Comparison of ENCODE assay signal across 27 cellular contexts in genomic region chr21:42082501-42083360, GRCh38. TPM values are rescaled to one million over a fixed set of nuclear protein-coding genes. Genes with fewer than 3 reads are reported as not detected.
"Had no signal": no experiment of that assay in that cellular context is flagged by ENCODE, and none has a peak within 500 bp of the region (broad histone marks: within the 10 kb centered on the region; RNA-seq: fewer than 3 reads in every experiment).

No MANE protein-coding gene starts in this region.

- H3K36me3 Mint-ChIP-seq: immature natural killer cell; naive thymus-derived CD8-positive, alpha-beta T cell; type B pancreatic cell had no signal

- H3K9me3 ChIP-seq: colonic mucosa, esophagus muscularis mucosa, lower lobe of right lung, right lobe of liver, testis, tibial artery had no signal

- H3K4me3 Mint-ChIP-seq: immature natural killer cell; naive thymus-derived CD8-positive, alpha-beta T cell; neural crest cell; type B pancreatic cell had no signal

- FAIRE-seq: endothelial cell of umbilical vein, small intestine had no signal

- H3K36me3 ChIP-seq: colonic mucosa, esophagus muscularis mucosa, lower lobe of right lung, right lobe of liver, tibial artery had no signal

- H3K27ac ChIP-seq: colonic mucosa, esophagus muscularis mucosa, foreskin keratinocyte, lower lobe of right lung, right lobe of liver, testis, tibial artery had no signal

- H3K4me3 ChIP-seq: colonic mucosa, esophagus muscularis mucosa, lower lobe of right lung, right lobe of liver, testis, tibial artery had no signal

- H3K4me1 ChIP-seq: colonic mucosa, esophagus muscularis mucosa, right lobe of liver, testis had no signal

- H3K27me3 ChIP-seq: colonic mucosa, foreskin keratinocyte, right lobe of liver, testis, tibial artery had no signal

- ATAC-seq: foreskin keratinocyte; left ventricle myocardium superior; lower lobe of right lung; naive thymus-derived CD8-positive, alpha-beta T cell; right lobe of liver; stimulated activated naive CD8-positive, alpha-beta T cell treated with anti-CD3 and anti-CD28 coated beads, Interleukin-15, Interleukin-2, amounts not matched to agents 100 U/mL and 50 U/mL, for 24 hours had no signal

- H3K9me3 Mint-ChIP-seq: immature natural killer cell; naive thymus-derived CD8-positive, alpha-beta T cell; neural crest cell; type B pancreatic cell had no signal

- H3K27ac Mint-ChIP-seq: immature natural killer cell, type B pancreatic cell had no signal

- DNase-seq: colonic mucosa; dermis blood vessel endothelial cell; effector memory CD4-positive, alpha-beta T cell; foreskin keratinocyte; immature natural killer cell; islet precursor cell; left ventricle myocardium superior; lower lobe of right lung; naive thymus-derived CD8-positive, alpha-beta T cell; right lobe of liver; small intestine; stimulated activated CD4-positive, alpha-beta T cell treated with anti-CD3 and anti-CD28 coated beads, Interleukin-15, amount 100 ng/mL, for 24 hours; stimulated activated CD4-positive, alpha-beta T cell treated with anti-CD3 and anti-CD28 coated beads, Interleukin-2, amount 100 ng/mL, for 48 hours; stimulated activated naive CD8-positive, alpha-beta T cell treated with anti-CD3 and anti-CD28 coated beads, Interleukin-15, Interleukin-2, amounts not matched to agents 100 U/mL and 50 U/mL, for 24 hours; testis; tibial artery had no signal

- H3K27me3 Mint-ChIP-seq: naive thymus-derived CD8-positive, alpha-beta T cell; type B pancreatic cell had no signal

RNA-seq across cellular contexts. Expression of gene UMODL1, which starts 11.6 kb away (rescaled TPM):
- total RNA-seq: dermis blood vessel endothelial cell, endothelial cell of umbilical vein, epithelial cell of proximal tubule, fibroblast of lung, foreskin keratinocyte, left ventricle myocardium superior, mesenteric fat pad, myocyte, neural crest cell, osteocyte, pulmonary artery endothelial cell, urinary bladder had no signal
- polyA plus RNA-seq: endothelial cell of umbilical vein, fibroblast of lung, foreskin keratinocyte, immature natural killer cell, urinary bladder had no signal
